In the genomic region with DNA sequence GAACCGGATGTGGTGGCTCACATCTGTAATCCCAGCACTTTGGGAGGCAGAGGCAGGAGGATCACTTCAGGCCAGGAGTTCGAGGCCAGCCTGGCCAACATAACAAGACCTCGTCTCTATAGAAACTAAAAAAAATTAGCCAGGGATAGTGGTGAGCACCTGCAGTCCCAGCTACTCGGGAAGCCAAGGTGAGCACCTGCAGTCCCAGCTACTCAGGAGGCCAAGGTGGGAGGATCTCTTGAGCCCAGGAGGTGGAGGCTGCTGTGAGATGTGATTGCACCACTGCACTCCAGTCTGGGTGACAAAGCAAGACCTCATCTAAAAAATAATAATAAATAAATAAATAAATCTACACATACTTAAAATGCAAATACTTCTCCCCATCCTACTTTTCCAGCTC, we compare ENCODE assay signal across 39 cellular contexts.
"Had no signal": no experiment of that assay in that cellular context is flagged by ENCODE, and none has a peak within 500 bp of the region (broad histone marks: within the 10 kb centered on the region; RNA-seq: fewer than 3 reads in every experiment).

No MANE protein-coding gene starts in this region.

- ATAC-seq: activated naive CD4-positive, alpha-beta T cell treated with anti-CD3 and anti-CD28 coated beads, Interleukin-2, amount 50 U/mL, for 72 hours; activated naive CD8-positive, alpha-beta T cell treated with anti-CD3 and anti-CD28 coated beads, Interleukin-2, amount 50 U/mL, for 24 hours; activated T-cell treated with anti-CD3 and anti-CD28 coated beads, Interleukin-2, amount 50 U/mL, for 4 hours; activated T-cell treated with anti-CD3 and anti-CD28 coated beads, Interleukin-2, amount 50 U/mL, for 72 hours; activated T-helper 17 cell treated with anti-CD3 and anti-CD28 coated beads, Interleukin-2, amount 50 U/mL, for 72 hours; body of pancreas had no signal

- H3K36me3 ChIP-seq: adrenal gland, ascending aorta, brain microvascular endothelial cell, breast epithelium, cardiac muscle cell had no signal

- H3K4me3 Mint-ChIP-seq: activated naive CD4-positive, alpha-beta T cell treated with anti-CD3 and anti-CD28 coated beads for 36 hours; activated naive CD4-positive, alpha-beta T cell treated with anti-CD3 and anti-CD28 coated beads, Interleukin-2, amount 10 ng/mL, durations not matched to agents 7 days and 5 days; activated naive CD4-positive, alpha-beta T cell treated with anti-CD3 and anti-CD28 coated beads, Interleukin-2, amount 50 U/mL, for 24 hours; activated naive CD8-positive, alpha-beta T cell; activated naive CD8-positive, alpha-beta T cell treated with anti-CD3 and anti-CD28 coated beads for 36 hours; activated naive CD8-positive, alpha-beta T cell treated with anti-CD3 and anti-CD28 coated beads, Interleukin-2, amount 10 ng/mL, durations not matched to agents 7 days and 5 days; activated naive CD8-positive, alpha-beta T cell treated with anti-CD3 and anti-CD28 coated beads, Interleukin-2, amount 50 U/mL, for 24 hours; activated T-cell treated with anti-CD3 and anti-CD28 coated beads, Interleukin-2, amount 50 U/mL, for 24 hours; activated T-cell treated with anti-CD3 and anti-CD28 coated beads, Interleukin-2, amount 50 U/mL, for 4 hours; activated T-cell treated with anti-CD3 and anti-CD28 coated beads, Interleukin-2, amount 50 U/mL, for 72 hours; activated T-helper 1 cell treated with anti-CD3 and anti-CD28 coated beads, Interleukin-12 subunit alpha, Interleukin-12 subunit beta, Interleukin-2, Interleukin-4 antibody, amounts not matched to agents 30 ng/mL and 10 ng/mL and 1 ng/mL, durations not matched to agents 14 hours and 24 hours and 36 hours; activated T-helper 17 cell treated with anti-CD3 and anti-CD28 coated beads, Interleukin-2, amount 50 U/mL, for 72 hours; brain; central memory CD8-positive, alpha-beta T cell had no signal

- H3K4me3 ChIP-seq: adrenal gland, ascending aorta, body of pancreas, breast epithelium, cardiac muscle cell had no signal

- H3K9me3 Mint-ChIP-seq: activated naive CD4-positive, alpha-beta T cell treated with anti-CD3 and anti-CD28 coated beads for 36 hours; activated naive CD4-positive, alpha-beta T cell treated with anti-CD3 and anti-CD28 coated beads, Interleukin-2, amount 10 ng/mL, durations not matched to agents 7 days and 5 days; activated naive CD4-positive, alpha-beta T cell treated with anti-CD3 and anti-CD28 coated beads, Interleukin-2, amount 50 U/mL, for 24 hours; activated naive CD4-positive, alpha-beta T cell treated with anti-CD3 and anti-CD28 coated beads, Interleukin-2, amount 50 U/mL, for 72 hours; activated naive CD8-positive, alpha-beta T cell treated with anti-CD3 and anti-CD28 coated beads for 36 hours; activated naive CD8-positive, alpha-beta T cell treated with anti-CD3 and anti-CD28 coated beads, Interleukin-2, amount 10 ng/mL, durations not matched to agents 7 days and 5 days; activated naive CD8-positive, alpha-beta T cell treated with anti-CD3 and anti-CD28 coated beads, Interleukin-2, amount 50 U/mL, for 24 hours; activated T-cell treated with anti-CD3 and anti-CD28 coated beads, Interleukin-2, amount 50 U/mL, for 24 hours; activated T-cell treated with anti-CD3 and anti-CD28 coated beads, Interleukin-2, amount 50 U/mL, for 4 hours; activated T-cell treated with anti-CD3 and anti-CD28 coated beads, Interleukin-2, amount 50 U/mL, for 72 hours; activated T-helper 1 cell treated with anti-CD3 and anti-CD28 coated beads, Interleukin-12 subunit alpha, Interleukin-12 subunit beta, Interleukin-2, Interleukin-4 antibody, amounts not matched to agents 30 ng/mL and 10 ng/mL and 1 ng/mL, durations not matched to agents 14 hours and 24 hours and 36 hours; activated T-helper 17 cell treated with anti-CD3 and anti-CD28 coated beads, Interleukin-2, amount 50 U/mL, for 72 hours; activated T-helper 2 cell treated with anti-CD3 and anti-CD28 coated beads, Interferon-gamma antibody, Interleukin-2, Interleukin-4, amounts not matched to agents 10 μg/mL and 5 μg/mL and 100 μg/mL, durations not matched to agents 14 hours and 24 hours and 36 hours; brain; central memory CD8-positive, alpha-beta T cell had no signal

- H3K36me3 Mint-ChIP-seq: activated naive CD4-positive, alpha-beta T cell treated with anti-CD3 and anti-CD28 coated beads, Interleukin-2, amount 10 ng/mL, durations not matched to agents 7 days and 5 days; activated naive CD4-positive, alpha-beta T cell treated with anti-CD3 and anti-CD28 coated beads, Interleukin-2, amount 50 U/mL, for 24 hours; activated naive CD4-positive, alpha-beta T cell treated with anti-CD3 and anti-CD28 coated beads, Interleukin-2, amount 50 U/mL, for 72 hours; activated naive CD8-positive, alpha-beta T cell; activated naive CD8-positive, alpha-beta T cell treated with anti-CD3 and anti-CD28 coated beads for 36 hours; activated naive CD8-positive, alpha-beta T cell treated with anti-CD3 and anti-CD28 coated beads, Interleukin-2, amount 10 ng/mL, durations not matched to agents 7 days and 5 days; brain had no signal

- H3K27ac Mint-ChIP-seq: activated naive CD4-positive, alpha-beta T cell treated with anti-CD3 and anti-CD28 coated beads for 36 hours; activated naive CD4-positive, alpha-beta T cell treated with anti-CD3 and anti-CD28 coated beads, Interleukin-2, amount 50 U/mL, for 72 hours; activated naive CD8-positive, alpha-beta T cell; activated naive CD8-positive, alpha-beta T cell treated with anti-CD3 and anti-CD28 coated beads for 36 hours; activated naive CD8-positive, alpha-beta T cell treated with anti-CD3 and anti-CD28 coated beads, Interleukin-2, amount 10 ng/mL, durations not matched to agents 7 days and 5 days; activated naive CD8-positive, alpha-beta T cell treated with anti-CD3 and anti-CD28 coated beads, Interleukin-2, amount 50 U/mL, for 24 hours; activated T-cell treated with anti-CD3 and anti-CD28 coated beads, Interleukin-2, amount 50 U/mL, for 24 hours; activated T-cell treated with anti-CD3 and anti-CD28 coated beads, Interleukin-2, amount 50 U/mL, for 72 hours; activated T-helper 1 cell treated with anti-CD3 and anti-CD28 coated beads, Interleukin-12 subunit alpha, Interleukin-12 subunit beta, Interleukin-2, Interleukin-4 antibody, amounts not matched to agents 30 ng/mL and 10 ng/mL and 1 ng/mL, durations not matched to agents 14 hours and 24 hours and 36 hours; activated T-helper 17 cell treated with anti-CD3 and anti-CD28 coated beads, Interleukin-2, amount 50 U/mL, for 72 hours; activated T-helper 2 cell treated with anti-CD3 and anti-CD28 coated beads, Interferon-gamma antibody, Interleukin-2, Interleukin-4, amounts not matched to agents 10 μg/mL and 5 μg/mL and 100 μg/mL, durations not matched to agents 14 hours and 24 hours and 36 hours; brain had no signal

- H3K27me3 ChIP-seq: adrenal gland, ascending aorta, body of pancreas, brain microvascular endothelial cell had no signal

- H3K27ac ChIP-seq: adrenal gland, ascending aorta, body of pancreas, brain microvascular endothelial cell, breast epithelium, cardiac muscle cell had no signal

- H3K9me3 ChIP-seq: adrenal gland, ascending aorta, body of pancreas, breast epithelium had no signal

- H3K4me1 ChIP-seq: adrenal gland, ascending aorta, breast epithelium had no signal

- H3K4me1 Mint-ChIP-seq: activated naive CD4-positive, alpha-beta T cell treated with anti-CD3 and anti-CD28 coated beads, Interleukin-2, amount 10 ng/mL, durations not matched to agents 7 days and 5 days; activated naive CD4-positive, alpha-beta T cell treated with anti-CD3 and anti-CD28 coated beads, Interleukin-2, amount 50 U/mL, for 24 hours; activated naive CD8-positive, alpha-beta T cell treated with anti-CD3 and anti-CD28 coated beads for 36 hours; activated naive CD8-positive, alpha-beta T cell treated with anti-CD3 and anti-CD28 coated beads, Interleukin-2, amount 10 ng/mL, durations not matched to agents 7 days and 5 days; activated naive CD8-positive, alpha-beta T cell treated with anti-CD3 and anti-CD28 coated beads, Interleukin-2, amount 50 U/mL, for 24 hours; activated T-helper 17 cell treated with anti-CD3 and anti-CD28 coated beads, Interleukin-2, amount 50 U/mL, for 72 hours; brain; central memory CD8-positive, alpha-beta T cell had no signal

- FAIRE-seq: astrocyte, bronchial epithelial cell had no signal

- H3K27me3 Mint-ChIP-seq: activated naive CD8-positive, alpha-beta T cell treated with anti-CD3 and anti-CD28 coated beads for 36 hours; activated T-cell treated with anti-CD3 and anti-CD28 coated beads, Interleukin-2, amount 50 U/mL, for 24 hours had no signal

- DNase-seq: activated effector memory CD4-positive, alpha-beta T cell treated with anti-CD3 and anti-CD28 coated beads, Interleukin-2, amount 50 U/mL, for 16 hours; activated effector memory CD4-positive, alpha-beta T cell treated with Interleukin-2 at 50 U/mL for 16 hours; activated gamma-delta T cell; activated gamma-delta T cell treated with Interleukin-2 at 50 U/mL for 16 hours; activated naive CD4-positive, alpha-beta T cell; activated naive CD4-positive, alpha-beta T cell treated with anti-CD3 and anti-CD28 coated beads for 36 hours; activated naive CD4-positive, alpha-beta T cell treated with anti-CD3 and anti-CD28 coated beads, Interleukin-2, amount 10 ng/mL, durations not matched to agents 7 days and 5 days; activated naive CD4-positive, alpha-beta T cell treated with anti-CD3 and anti-CD28 coated beads, Interleukin-2, amount 50 U/mL, for 16 hours; activated naive CD4-positive, alpha-beta T cell treated with Interleukin-2 at 50 U/mL for 16 hours; activated naive CD8-positive, alpha-beta T cell treated with anti-CD3 and anti-CD28 coated beads for 36 hours; activated naive CD8-positive, alpha-beta T cell treated with anti-CD3 and anti-CD28 coated beads, Interleukin-2, amount 10 ng/mL, durations not matched to agents 7 days and 5 days; activated naive CD8-positive, alpha-beta T cell treated with anti-CD3 and anti-CD28 coated beads, Interleukin-2, amount 50 U/mL, for 24 hours; activated T-cell treated with anti-CD3 and anti-CD28 coated beads, Interleukin-2, amount 50 U/mL, for 1 hour; activated T-cell treated with anti-CD3 and anti-CD28 coated beads, Interleukin-2, amount 50 U/mL, for 24 hours; activated T-cell treated with anti-CD3 and anti-CD28 coated beads, Interleukin-2, amount 50 U/mL, for 4 hours; activated T-cell treated with anti-CD3 and anti-CD28 coated beads, Interleukin-2, amount 50 U/mL, for 48 hours; activated T-cell treated with anti-CD3 and anti-CD28 coated beads, Interleukin-2, amount 50 U/mL, for 72 hours; adrenal gland; amniotic stem cell; amygdala; anterior cingulate cortex; body of pancreas; brain microvascular endothelial cell; caudate nucleus; central memory CD4-positive, alpha-beta T cell; cerebellar nuclear complex had no signal
